In genomic region chr1:230891984-230892383, GRCh38 we compare ENCODE assay signal across 22 cellular contexts. TPM values are rescaled to one million over a fixed set of nuclear protein-coding genes. Genes with fewer than 3 reads are reported as not detected.
DNase-seq lines count a peak whose midpoint lies in the region; ATAC-seq, FAIRE-seq and TF ChIP-seq lines count a peak whose summit lies in the region.
"Had no signal": no experiment of that assay in that cellular context is flagged by ENCODE, and none has a peak within 500 bp of the region (broad histone marks: within the 10 kb centered on the region; RNA-seq: fewer than 3 reads in every experiment).

No MANE protein-coding gene starts in this region.

- no peaks in the 10 kb centered on the region for H3K27me3 Mint-ChIP-seq in mesothelial cell of epicardium (ENCODE audit: low read depth)
- peaks cover 16% of the 10 kb centered on the region for H3K27me3 Mint-ChIP-seq in activated T-helper 1 cell treated with anti-CD3 and anti-CD28 coated beads, Interleukin-12 subunit alpha, Interleukin-12 subunit beta, Interleukin-2, Interleukin-4 antibody, amounts not matched to agents 30 ng/mL and 10 ng/mL and 1 ng/mL, durations not matched to agents 14 hours and 24 hours and 36 hours (ENCODE audit: insufficient read depth)

- FAIRE-seq in RCC 7860 (lab: Jason Lieb, UNC) = no peak
- FAIRE-seq: urothelium cell line had no signal

- TF ChIP-seq CTCF in GM12864 (IDR thresholded peaks at IDR 0.05; ENCODE audit: low read depth, low read length, missing control alignments) (no peak), GM20000 (IDR thresholded peaks at IDR 0.05; ENCODE audit: extremely low read depth, missing control alignments) (no peak), mesothelial cell of epicardium (IDR thresholded peaks at IDR 0.05; ENCODE audit: unreplicated experiment) (no peak)

- H3K4me1 Mint-ChIP-seq in mesothelial cell of epicardium = peaks cover 23% of the 10 kb centered on the region
- H3K4me1 Mint-ChIP-seq in activated T-helper 1 cell treated with anti-CD3 and anti-CD28 coated beads, Interleukin-12 subunit alpha, Interleukin-12 subunit beta, Interleukin-2, Interleukin-4 antibody, amounts not matched to agents 30 ng/mL and 10 ng/mL and 1 ng/mL, durations not matched to agents 14 hours and 24 hours and 36 hours (ENCODE audit: low read depth) = no peaks in the 10 kb centered on the region
- H3K4me1 Mint-ChIP-seq: activated CD4-positive, alpha-beta T cell treated with anti-CD3 and anti-CD28 coated beads for 36 hours; activated CD8-positive, alpha-beta memory T cell treated with anti-CD3 and anti-CD28 coated beads, Interleukin-2, amount 10 ng/mL, durations not matched to agents 7 days and 5 days; activated T-helper 17 cell treated with anti-CD3 and anti-CD28 coated beads, Interleukin-2, amount 50 U/mL, for 72 hours; natural killer cell had no signal

- no peaks in the 10 kb centered on the region for H3K9me3 Mint-ChIP-seq in mesothelial cell of epicardium
- H3K9me3 Mint-ChIP-seq in activated T-helper 1 cell treated with anti-CD3 and anti-CD28 coated beads, Interleukin-12 subunit alpha, Interleukin-12 subunit beta, Interleukin-2, Interleukin-4 antibody, amounts not matched to agents 30 ng/mL and 10 ng/mL and 1 ng/mL, durations not matched to agents 14 hours and 24 hours and 36 hours = no peaks in the 10 kb centered on the region
- H3K9me3 Mint-ChIP-seq: activated T-helper 17 cell treated with anti-CD3 and anti-CD28 coated beads, Interleukin-2, amount 50 U/mL, for 72 hours; natural killer cell had no signal

- no peak overlapping the region for H3K4me3 ChIP-seq in GM12864 (ENCODE audit: low read depth, low read length)
- H3K4me3 ChIP-seq: breast epithelium, prostate gland, skin epidermis had no signal

- intact Hi-C loops in activated T-helper 1 cell treated with anti-CD3 and anti-CD28 coated beads, Interleukin-12 subunit alpha, Interleukin-12 subunit beta, Interleukin-2, Interleukin-4 antibody, amounts not matched to agents 30 ng/mL and 10 ng/mL and 1 ng/mL, durations not matched to agents 14 hours and 24 hours and 36 hours (cut with micrococcal nuclease) = no loop called here

- H3K4me3 Mint-ChIP-seq in mesothelial cell of epicardium = no peak overlapping the region
- H3K4me3 Mint-ChIP-seq in activated T-helper 1 cell treated with anti-CD3 and anti-CD28 coated beads, Interleukin-12 subunit alpha, Interleukin-12 subunit beta, Interleukin-2, Interleukin-4 antibody, amounts not matched to agents 30 ng/mL and 10 ng/mL and 1 ng/mL, durations not matched to agents 14 hours and 24 hours and 36 hours = no peak overlapping the region
- H3K4me3 Mint-ChIP-seq: activated CD4-positive, alpha-beta T cell treated with anti-CD3 and anti-CD28 coated beads for 36 hours; activated CD8-positive, alpha-beta memory T cell treated with anti-CD3 and anti-CD28 coated beads, Interleukin-2, amount 10 ng/mL, durations not matched to agents 7 days and 5 days; activated T-helper 17 cell treated with anti-CD3 and anti-CD28 coated beads, Interleukin-2, amount 50 U/mL, for 72 hours; natural killer cell had no signal

- DNase-seq in GM12864 (ENCODE audit: low read depth) (peak; percentile 12), GM20000 (ENCODE audit: low spot score) (peak; percentile 17), mesothelial cell of epicardium (ENCODE audit: low spot score in 2 of 2, unreplicated experiment in 2 of 2) (no peak), kidney tubule cell (ENCODE audit: low spot score) (no peak), RCC 7860 (ENCODE audit: low spot score) (no peak)
- no peak for DNase-seq in activated T-helper 1 cell treated with anti-CD3 and anti-CD28 coated beads, Interleukin-12 subunit alpha, Interleukin-12 subunit beta, Interleukin-2, Interleukin-4 antibody, amounts not matched to agents 30 ng/mL and 10 ng/mL and 1 ng/mL, durations not matched to agents 14 hours and 24 hours and 36 hours (ENCODE audit: low spot score)
- DNase-seq: ACHN; activated CD4-positive, alpha-beta T cell treated with anti-CD3 and anti-CD28 coated beads for 36 hours; activated CD8-positive, alpha-beta memory T cell treated with anti-CD3 and anti-CD28 coated beads, Interleukin-2, amount 10 ng/mL, durations not matched to agents 7 days and 5 days; kidney glomerular epithelial cell; natural killer cell; NCI-H1417 treated with DMSO at 0.1 percent for 48 hours; NCI-H524; Right ventricle myocardium superior; stimulated activated CD4-positive, alpha-beta T cell treated with anti-CD3 and anti-CD28 coated beads, Interleukin-2, amount 100 ng/mL, for 48 hours had no signal

- peak overlapping the region; percentile 18 for H3K27ac Mint-ChIP-seq in mesothelial cell of epicardium
- H3K27ac Mint-ChIP-seq in activated T-helper 1 cell treated with anti-CD3 and anti-CD28 coated beads, Interleukin-12 subunit alpha, Interleukin-12 subunit beta, Interleukin-2, Interleukin-4 antibody, amounts not matched to agents 30 ng/mL and 10 ng/mL and 1 ng/mL, durations not matched to agents 14 hours and 24 hours and 36 hours = no peak overlapping the region
- H3K27ac Mint-ChIP-seq: activated CD4-positive, alpha-beta T cell treated with anti-CD3 and anti-CD28 coated beads for 36 hours; activated CD8-positive, alpha-beta memory T cell treated with anti-CD3 and anti-CD28 coated beads, Interleukin-2, amount 10 ng/mL, durations not matched to agents 7 days and 5 days; natural killer cell had no signal

- no peaks in the 10 kb centered on the region for H3K36me3 Mint-ChIP-seq in mesothelial cell of epicardium
- H3K36me3 Mint-ChIP-seq in activated T-helper 1 cell treated with anti-CD3 and anti-CD28 coated beads, Interleukin-12 subunit alpha, Interleukin-12 subunit beta, Interleukin-2, Interleukin-4 antibody, amounts not matched to agents 30 ng/mL and 10 ng/mL and 1 ng/mL, durations not matched to agents 14 hours and 24 hours and 36 hours (ENCODE audit: low read depth) = no peaks in the 10 kb centered on the region
- H3K36me3 Mint-ChIP-seq: activated CD8-positive, alpha-beta memory T cell treated with anti-CD3 and anti-CD28 coated beads, Interleukin-2, amount 10 ng/mL, durations not matched to agents 7 days and 5 days; natural killer cell had no signal

- ATAC-seq in HG03175 (IDR thresholded peaks at IDR 0.05; ENCODE audit: unreplicated experiment) = peak; percentile 46
- ATAC-seq in GM18867 (IDR thresholded peaks at IDR 0.05; ENCODE audit: unreplicated experiment) = no peak
- ATAC-seq: activated CD4-positive, alpha-beta T cell treated with anti-CD3 and anti-CD28 coated beads for 36 hours; activated CD8-positive, alpha-beta memory T cell treated with anti-CD3 and anti-CD28 coated beads, Interleukin-2, amount 10 ng/mL, durations not matched to agents 7 days and 5 days; activated T-helper 17 cell treated with anti-CD3 and anti-CD28 coated beads, Interleukin-2, amount 50 U/mL, for 72 hours; natural killer cell had no signal

RNA-seq across cellular contexts. Expression of gene C1orf198, which starts 23.7 kb away (rescaled TPM):
- total RNA-seq in mesothelial cell of epicardium = 143 to 151 TPM (median 149 TPM) in 3 replicates
- 14.1 and 14.6 TPM in 2 replicates for total RNA-seq in activated T-helper 1 cell treated with anti-CD3 and anti-CD28 coated beads, Interleukin-12 subunit alpha, Interleukin-12 subunit beta, Interleukin-2, Interleukin-4 antibody, amounts not matched to agents 30 ng/mL and 10 ng/mL and 1 ng/mL, durations not matched to agents 14 hours and 24 hours and 36 hours

Comparison
In these comparisons a context has a peak if more than half of its experiments do, and no peak if none do; other contexts are left out.
1. DNase-seq: peak in GM12864 (single experiment) and GM20000 (single experiment); none in mesothelial cell of epicardium (0 of 2), kidney tubule cell (single experiment), RCC 7860 (single experiment) and activated T-helper 1 cell treated with anti-CD3 and anti-CD28 coated beads, Interleukin-12 subunit alpha, Interleukin-12 subunit beta, Interleukin-2, Interleukin-4 antibody, amounts not matched to agents 30 ng/mL and 10 ng/mL and 1 ng/mL, durations not matched to agents 14 hours and 24 hours and 36 hours (single experiment).